ENCODE assay signal across 8 cellular contexts in genomic region chr4:155371432-155372043, GRCh38. TPM values are rescaled to one million over a fixed set of nuclear protein-coding genes. Genes with fewer than 3 reads are reported as not detected.
DNase-seq lines count a peak whose midpoint lies in the region; ATAC-seq and TF ChIP-seq lines count a peak whose summit lies in the region.

No MANE protein-coding gene starts in this region.

- TF ChIP-seq CTCF in C4-2B (conservative IDR thresholded peaks at IDR 0.05) (peak; percentile 74), stomach (IDR thresholded peaks at IDR 0.05) (peak in 4 of 7 experiments; percentile 6 to 39 (median 25))

- no peak for TF ChIP-seq POLR2A in stomach (IDR thresholded peaks at IDR 0.05)

- no peaks in the 10 kb centered on the region for H3K27me3 ChIP-seq in stomach

- no peak overlapping the region for H3K4me3 ChIP-seq in stomach

- H3K27ac ChIP-seq in C4-2B (no peak overlapping the region), stomach (no peak overlapping the region)

- peak; percentile 34 for ATAC-seq in GM21526 (IDR thresholded peaks at IDR 0.05; ENCODE audit: low FRiP score, unreplicated experiment)
- no peak for ATAC-seq in HG02571 (IDR thresholded peaks at IDR 0.05; ENCODE audit: unreplicated experiment)

- H3K4me1 ChIP-seq in stomach = peaks cover 9 to 13% (median 11%) of the 10 kb centered on the region in 4 donors

- DNase-seq in NCI-H2227 treated with DMSO at 0.1 percent for 48 hours (lab: John Stamatoyannopoulos, UW) = peak; percentile 5
- DNase-seq in dermis microvascular lymphatic vessel endothelial cell (ENCODE audit: low read depth in 2 of 2) = peak; percentile 16 to 41
- DNase-seq in stomach = no peak
- DNase-seq in activated CD4-positive, alpha-beta T cell treated with anti-CD3 and anti-CD28 coated beads for 4 hours = no peak
- DNase-seq in Ammon's horn (ENCODE audit: low spot score) = no peak

- TF ChIP-seq EP300 in stomach (IDR thresholded peaks at IDR 0.05) = no peak

- peaks cover 0 to 26% (median 9%) of the 10 kb centered on the region in 4 donors for H3K36me3 ChIP-seq in stomach

- WGBS in stomach, 5 donors = 40 to 46% (median 41%) methylated on average over 4 of the region's 4 CpGs

- no peaks in the 10 kb centered on the region for H3K9me3 ChIP-seq in stomach

- intact Hi-C loops in stomach (cut with DNase I; ENCODE audit: low total_unique reads) = no loop called here

RNA-seq across cellular contexts. Expression of gene MAP9, which starts 5.2 kb away (rescaled TPM):
- total RNA-seq in dermis microvascular lymphatic vessel endothelial cell (under 0.01 and 0.13 TPM in 2 replicates), stomach (10 to 100 TPM in 3 of 5 donors, 1 to 10 TPM in 2; 1.2 to 21.5 (median 11.6) TPM)
- 10 to 100 TPM in 1 of 3 donors, 1 to 10 TPM in 2; 2.4 to 12.5 (median 2.9) TPM for polyA plus RNA-seq in stomach

Comparison
In these comparisons a context has a peak if more than half of its experiments do, and no peak if none do; other contexts are left out.
1. DNase-seq: peak in NCI-H2227 treated with DMSO at 0.1 percent for 48 hours (single experiment) and dermis microvascular lymphatic vessel endothelial cell (2 of 2); none in stomach (single experiment), activated CD4-positive, alpha-beta T cell treated with anti-CD3 and anti-CD28 coated beads for 4 hours (0 of 2) and Ammon's horn (single experiment).